ENCODE assay signal across 1 cellular context in the genomic region with DNA sequence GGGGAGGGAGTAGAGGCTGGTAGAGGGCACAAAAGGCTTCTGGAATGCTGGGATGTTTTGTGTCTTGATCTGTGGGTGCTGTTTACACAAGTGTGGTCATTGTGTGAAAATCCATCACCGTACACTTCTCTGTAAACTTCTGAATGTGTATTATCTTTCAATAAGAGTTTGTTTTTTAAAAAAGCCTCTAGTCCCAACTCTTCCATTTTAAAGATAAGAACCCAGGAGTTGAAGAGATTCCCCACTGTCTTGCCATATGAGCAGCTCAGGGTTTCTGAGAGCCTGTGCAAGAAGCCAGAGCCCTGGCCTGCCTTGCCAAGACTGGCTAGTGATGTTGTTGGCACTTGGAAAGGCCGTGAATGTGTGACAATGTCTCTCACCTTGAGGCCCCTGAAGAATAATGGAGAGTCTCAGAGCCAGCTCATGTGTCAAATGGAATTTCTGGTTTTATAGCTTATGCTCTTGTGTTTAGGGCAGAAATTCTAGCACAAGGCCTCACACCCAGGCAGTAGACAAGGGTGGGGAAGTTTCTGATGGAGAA.
TF ChIP-seq lines count a peak whose summit lies in the region.

No MANE protein-coding gene starts in this region.

TF ChIP-seq in WTC11, 78 proteins besides CTCF, POLR2A, EP300 and RAD21 (continued from another document):
- TF ChIP-seq, protein P1, sequence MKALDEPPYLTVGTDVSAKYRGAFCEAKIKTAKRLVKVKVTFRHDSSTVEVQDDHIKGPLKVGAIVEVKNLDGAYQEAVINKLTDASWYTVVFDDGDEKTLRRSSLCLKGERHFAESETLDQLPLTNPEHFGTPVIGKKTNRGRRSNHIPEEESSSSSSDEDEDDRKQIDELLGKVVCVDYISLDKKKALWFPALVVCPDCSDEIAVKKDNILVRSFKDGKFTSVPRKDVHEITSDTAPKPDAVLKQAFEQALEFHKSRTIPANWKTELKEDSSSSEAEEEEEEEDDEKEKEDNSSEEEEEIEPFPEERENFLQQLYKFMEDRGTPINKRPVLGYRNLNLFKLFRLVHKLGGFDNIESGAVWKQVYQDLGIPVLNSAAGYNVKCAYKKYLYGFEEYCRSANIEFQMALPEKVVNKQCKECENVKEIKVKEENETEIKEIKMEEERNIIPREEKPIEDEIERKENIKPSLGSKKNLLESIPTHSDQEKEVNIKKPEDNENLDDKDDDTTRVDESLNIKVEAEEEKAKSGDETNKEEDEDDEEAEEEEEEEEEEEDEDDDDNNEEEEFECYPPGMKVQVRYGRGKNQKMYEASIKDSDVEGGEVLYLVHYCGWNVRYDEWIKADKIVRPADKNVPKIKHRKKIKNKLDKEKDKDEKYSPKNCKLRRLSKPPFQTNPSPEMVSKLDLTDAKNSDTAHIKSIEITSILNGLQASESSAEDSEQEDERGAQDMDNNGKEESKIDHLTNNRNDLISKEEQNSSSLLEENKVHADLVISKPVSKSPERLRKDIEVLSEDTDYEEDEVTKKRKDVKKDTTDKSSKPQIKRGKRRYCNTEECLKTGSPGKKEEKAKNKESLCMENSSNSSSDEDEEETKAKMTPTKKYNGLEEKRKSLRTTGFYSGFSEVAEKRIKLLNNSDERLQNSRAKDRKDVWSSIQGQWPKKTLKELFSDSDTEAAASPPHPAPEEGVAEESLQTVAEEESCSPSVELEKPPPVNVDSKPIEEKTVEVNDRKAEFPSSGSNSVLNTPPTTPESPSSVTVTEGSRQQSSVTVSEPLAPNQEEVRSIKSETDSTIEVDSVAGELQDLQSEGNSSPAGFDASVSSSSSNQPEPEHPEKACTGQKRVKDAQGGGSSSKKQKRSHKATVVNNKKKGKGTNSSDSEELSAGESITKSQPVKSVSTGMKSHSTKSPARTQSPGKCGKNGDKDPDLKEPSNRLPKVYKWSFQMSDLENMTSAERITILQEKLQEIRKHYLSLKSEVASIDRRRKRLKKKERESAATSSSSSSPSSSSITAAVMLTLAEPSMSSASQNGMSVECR (CRISPR knock-in tag; IDR thresholded peaks at IDR 0.05; ENCODE audit: borderline replicate concordance), result no peak
- TF ChIP-seq NFYB (CRISPR knock-in tag; conservative IDR thresholded peaks at IDR 0.05; ENCODE audit: low read depth), result no peak
- TF ChIP-seq ZNF317 (CRISPR knock-in tag; IDR thresholded peaks at IDR 0.05; ENCODE audit: borderline replicate concordance, low read depth), result no peak
- TF ChIP-seq, protein P2, sequence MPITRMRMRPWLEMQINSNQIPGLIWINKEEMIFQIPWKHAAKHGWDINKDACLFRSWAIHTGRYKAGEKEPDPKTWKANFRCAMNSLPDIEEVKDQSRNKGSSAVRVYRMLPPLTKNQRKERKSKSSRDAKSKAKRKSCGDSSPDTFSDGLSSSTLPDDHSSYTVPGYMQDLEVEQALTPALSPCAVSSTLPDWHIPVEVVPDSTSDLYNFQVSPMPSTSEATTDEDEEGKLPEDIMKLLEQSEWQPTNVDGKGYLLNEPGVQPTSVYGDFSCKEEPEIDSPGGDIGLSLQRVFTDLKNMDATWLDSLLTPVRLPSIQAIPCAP (CRISPR knock-in tag; IDR thresholded peaks at IDR 0.05), result no peak
- TF ChIP-seq, protein P3, sequence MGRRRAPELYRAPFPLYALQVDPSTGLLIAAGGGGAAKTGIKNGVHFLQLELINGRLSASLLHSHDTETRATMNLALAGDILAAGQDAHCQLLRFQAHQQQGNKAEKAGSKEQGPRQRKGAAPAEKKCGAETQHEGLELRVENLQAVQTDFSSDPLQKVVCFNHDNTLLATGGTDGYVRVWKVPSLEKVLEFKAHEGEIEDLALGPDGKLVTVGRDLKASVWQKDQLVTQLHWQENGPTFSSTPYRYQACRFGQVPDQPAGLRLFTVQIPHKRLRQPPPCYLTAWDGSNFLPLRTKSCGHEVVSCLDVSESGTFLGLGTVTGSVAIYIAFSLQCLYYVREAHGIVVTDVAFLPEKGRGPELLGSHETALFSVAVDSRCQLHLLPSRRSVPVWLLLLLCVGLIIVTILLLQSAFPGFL (CRISPR knock-in tag; IDR thresholded peaks at IDR 0.05; ENCODE audit: borderline replicate concordance), result no peak
- TF ChIP-seq FOXP1 (CRISPR knock-in tag; IDR thresholded peaks at IDR 0.05; ENCODE audit: borderline replicate concordance), result no peak
- TF ChIP-seq NR1H2 (CRISPR knock-in tag; IDR thresholded peaks at IDR 0.05), result no peak
